ENCODE assay signal across 10 cellular contexts in the genomic region with DNA sequence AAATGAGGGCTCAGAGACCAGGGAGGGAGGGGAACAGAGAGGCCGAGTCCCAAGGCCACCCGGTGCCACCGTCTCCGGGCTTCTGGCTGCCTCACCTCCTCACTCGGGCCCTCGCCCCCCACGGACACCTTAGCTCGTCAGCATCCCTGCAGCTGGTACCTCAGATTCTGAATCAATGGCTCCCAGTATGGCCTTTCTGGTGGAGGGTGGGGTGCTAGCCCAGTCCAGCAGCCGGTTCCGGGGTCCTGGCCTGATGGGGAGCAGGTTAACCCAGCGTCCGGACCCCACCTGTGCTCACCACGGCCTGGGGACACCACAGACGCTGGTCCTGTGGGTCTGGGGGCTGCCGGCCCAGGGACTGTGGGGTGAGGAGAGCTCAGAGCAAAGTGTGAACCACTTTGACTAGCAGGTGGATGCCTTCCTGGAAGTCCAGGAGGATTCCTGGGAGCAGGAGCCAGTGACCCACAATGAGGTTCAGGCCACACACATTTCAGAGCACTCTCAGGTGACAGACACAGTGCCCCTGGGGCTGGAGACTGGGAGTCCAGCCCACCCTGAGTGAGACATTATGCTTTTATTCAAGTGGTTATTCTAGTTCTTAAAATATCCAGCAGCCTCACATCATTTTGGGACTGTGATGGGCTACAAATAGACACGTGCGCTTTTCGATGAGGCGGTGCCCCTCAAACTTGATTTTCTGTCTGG. TPM values are rescaled to one million over a fixed set of nuclear protein-coding genes. Genes with fewer than 3 reads are reported as not detected.
DNase-seq lines count a peak whose midpoint lies in the region; ATAC-seq and TF ChIP-seq lines count a peak whose summit lies in the region.
"Had no signal": no experiment of that assay in that cellular context is flagged by ENCODE, and none has a peak within 500 bp of the region (broad histone marks: within the 10 kb centered on the region; RNA-seq: fewer than 3 reads in every experiment).

No MANE protein-coding gene starts in this region.

- H3K9me3 Mint-ChIP-seq in stimulated activated naive CD8-positive, alpha-beta T cell treated with anti-CD3 and anti-CD28 coated beads, Interleukin-15, Interleukin-2, amounts not matched to agents 100 ng/mL and 50 ng/mL, for 24 hours = no peaks in the 10 kb centered on the region
- no peaks in the 10 kb centered on the region for H3K9me3 Mint-ChIP-seq in activated T-helper 17 cell treated with anti-CD3 and anti-CD28 coated beads, Interleukin-2, amount 50 U/mL, for 72 hours
- no peaks in the 10 kb centered on the region for H3K9me3 Mint-ChIP-seq in CD8-positive, alpha-beta memory T cell

- no peaks in the 10 kb centered on the region for H3K4me1 ChIP-seq in CD8-positive, alpha-beta memory T cell (ENCODE audit: insufficient read depth, low read length)
- H3K4me1 ChIP-seq in PC-3 (ENCODE audit: insufficient read depth, low read length) = no peaks in the 10 kb centered on the region

- POLR2A ChIA-PET in CD8-positive, alpha-beta memory T cell (lab: Charles Lee) = no interaction called here
- POLR2A ChIA-PET in PC-3 (lab: Charles Lee; ENCODE audit: unreplicated experiment) = no interaction called here

- H3K4me1 Mint-ChIP-seq in stimulated activated naive CD8-positive, alpha-beta T cell treated with anti-CD3 and anti-CD28 coated beads, Interleukin-15, Interleukin-2, amounts not matched to agents 100 ng/mL and 50 ng/mL, for 24 hours (ENCODE audit: low read depth) = peaks cover 84% of the 10 kb centered on the region
- peaks cover 25% of the 10 kb centered on the region for H3K4me1 Mint-ChIP-seq in activated T-helper 17 cell treated with anti-CD3 and anti-CD28 coated beads, Interleukin-2, amount 50 U/mL, for 72 hours
- peaks cover 5 to 33% (median 20%) of the 10 kb centered on the region in 3 donors for H3K4me1 Mint-ChIP-seq in CD8-positive, alpha-beta memory T cell

- TF ChIP-seq CTCF in PC-3 (conservative IDR thresholded peaks at IDR 0.05; ENCODE audit: low read depth, low read length) = no peak

- no peak overlapping the region for H3K27ac ChIP-seq in CD8-positive, alpha-beta memory T cell (ENCODE audit: low read depth, low read length)
- H3K27ac ChIP-seq in PC-3 (ENCODE audit: low read length) = no peak overlapping the region

- H3K36me3 Mint-ChIP-seq in stimulated activated naive CD8-positive, alpha-beta T cell treated with anti-CD3 and anti-CD28 coated beads, Interleukin-15, Interleukin-2, amounts not matched to agents 100 ng/mL and 50 ng/mL, for 24 hours (ENCODE audit: low read depth) = peaks cover 10% of the 10 kb centered on the region
- peaks cover 52% of the 10 kb centered on the region for H3K36me3 Mint-ChIP-seq in activated T-helper 17 cell treated with anti-CD3 and anti-CD28 coated beads, Interleukin-2, amount 50 U/mL, for 72 hours (ENCODE audit: low read depth)
- H3K36me3 Mint-ChIP-seq in CD8-positive, alpha-beta memory T cell = no peaks in the 10 kb centered on the region

- H3K4me3 Mint-ChIP-seq in stimulated activated naive CD8-positive, alpha-beta T cell treated with anti-CD3 and anti-CD28 coated beads, Interleukin-15, Interleukin-2, amounts not matched to agents 100 ng/mL and 50 ng/mL, for 24 hours = peak overlapping the region; percentile 76
- peak overlapping the region; percentile 62 for H3K4me3 Mint-ChIP-seq in activated T-helper 17 cell treated with anti-CD3 and anti-CD28 coated beads, Interleukin-2, amount 50 U/mL, for 72 hours
- H3K4me3 Mint-ChIP-seq in CD8-positive, alpha-beta memory T cell = peak overlapping the region in 3 of 7 donors; percentile 44 to 68 (median 66)

- ATAC-seq in stimulated activated naive CD8-positive, alpha-beta T cell treated with anti-CD3 and anti-CD28 coated beads, Interleukin-15, Interleukin-2, amounts not matched to agents 100 U/mL and 50 U/mL, for 24 hours = no peak
- no peak for ATAC-seq in activated T-helper 17 cell treated with anti-CD3 and anti-CD28 coated beads, Interleukin-2, amount 50 U/mL, for 72 hours (replicated peaks)
- ATAC-seq in HG03521 (IDR thresholded peaks at IDR 0.05; ENCODE audit: unreplicated experiment) (no peak), PC-3 (no peak)

- H3K27me3 ChIP-seq in CD8-positive, alpha-beta memory T cell (ENCODE audit: insufficient read depth, low read length, poor library complexity, severe bottlenecking) = peaks cover 12% of the 10 kb centered on the region
- H3K27me3 ChIP-seq in PC-3 (ENCODE audit: low read length) = no peaks in the 10 kb centered on the region

- no TSS peak for BruUV-seq in PC-3 (replicated peaks; lab: Mats Ljungman, UMichigan)

- no peaks in the 10 kb centered on the region for H3K79me2 ChIP-seq in PC-3 (ENCODE audit: low read length)

- intact Hi-C loops in PC-3 (cut with micrococcal nuclease) = no loop called here

- H4K20me1 ChIP-seq in PC-3 (ENCODE audit: low read length) = no peaks in the 10 kb centered on the region

- H3F3A ChIP-seq in PC-3 (ENCODE audit: low read length, unreplicated experiment) = no peaks in the 10 kb centered on the region

- no peaks in the 10 kb centered on the region for H3K9me2 ChIP-seq in PC-3 (replicated peaks; ENCODE audit: low read length)

- H3K9me3 ChIP-seq in CD8-positive, alpha-beta memory T cell (ENCODE audit: low read length) = no peaks in the 10 kb centered on the region
- no peaks in the 10 kb centered on the region; the same call in 1 of the 2 replicates for H3K9me3 ChIP-seq in PC-3 (ENCODE audit: low read length)

- H2AFZ ChIP-seq in PC-3 (ENCODE audit: low read length) = no peak overlapping the region

- H3K36me3 ChIP-seq in CD8-positive, alpha-beta memory T cell (ENCODE audit: insufficient read depth, low read length) = no peaks in the 10 kb centered on the region
- H3K36me3 ChIP-seq in PC-3 (ENCODE audit: low read depth, low read length) = no peaks in the 10 kb centered on the region

- no peak overlapping the region for H3K9ac ChIP-seq in PC-3 (ENCODE audit: low read length)

- DNase-seq in stimulated activated naive CD8-positive, alpha-beta T cell treated with anti-CD3 and anti-CD28 coated beads, Interleukin-15, Interleukin-2, amounts not matched to agents 100 U/mL and 50 U/mL, for 24 hours = no peak
- DNase-seq in mesenteric fat pad (ENCODE audit: low spot score) (peak; percentile 81), HuH-7 (ENCODE audit: low spot score) (no peak), PC-3 (no peak)
- no peak for DNase-seq in CD8-positive, alpha-beta memory T cell
- DNase-seq: DMS153; effector CD8-positive, alpha-beta T cell had no signal

- CTCF ChIA-PET in CD8-positive, alpha-beta memory T cell (lab: Charles Lee) = no interaction called here
- CTCF ChIA-PET in PC-3 (lab: Charles Lee) = interaction anchor here (0.5 kb wide), 1 partner anchor 9 kb away, joined by 4 read pairs; no protein-coding TSS in a partner anchor

- no peak overlapping the region for H3K4me3 ChIP-seq in CD8-positive, alpha-beta memory T cell (ENCODE audit: low read length)
- H3K4me3 ChIP-seq in PC-3 (ENCODE audit: low read length) = no peak overlapping the region

- H3K27me3 Mint-ChIP-seq in stimulated activated naive CD8-positive, alpha-beta T cell treated with anti-CD3 and anti-CD28 coated beads, Interleukin-15, Interleukin-2, amounts not matched to agents 100 ng/mL and 50 ng/mL, for 24 hours = no peaks in the 10 kb centered on the region
- no peaks in the 10 kb centered on the region for H3K27me3 Mint-ChIP-seq in activated T-helper 17 cell treated with anti-CD3 and anti-CD28 coated beads, Interleukin-2, amount 50 U/mL, for 72 hours
- H3K27me3 Mint-ChIP-seq in CD8-positive, alpha-beta memory T cell = peaks cover 11 to 17% of the 10 kb centered on the region in 2 donors

- no peak overlapping the region for H3K4me2 ChIP-seq in PC-3 (ENCODE audit: low read length)

- peak overlapping the region; percentile 98 for H3K27ac Mint-ChIP-seq in stimulated activated naive CD8-positive, alpha-beta T cell treated with anti-CD3 and anti-CD28 coated beads, Interleukin-15, Interleukin-2, amounts not matched to agents 100 ng/mL and 50 ng/mL, for 24 hours
- H3K27ac Mint-ChIP-seq in activated T-helper 17 cell treated with anti-CD3 and anti-CD28 coated beads, Interleukin-2, amount 50 U/mL, for 72 hours = peak overlapping the region; percentile 94
- peak overlapping the region in 3 of 8 donors; percentile 27 to 61 (median 30) for H3K27ac Mint-ChIP-seq in CD8-positive, alpha-beta memory T cell

RNA-seq across cellular contexts. Expression of a gene that starts 53.3 kb away (rescaled TPM):
- 10 to 100 TPM; 49.5 to 78.1 TPM for total RNA-seq in activated T-helper 17 cell treated with anti-CD3 and anti-CD28 coated beads, Interleukin-2, amount 50 U/mL, for 72 hours
- 4.5 TPM for total RNA-seq in mesenteric fat pad
- total RNA-seq in CD8-positive, alpha-beta memory T cell = 10 to 100 TPM; 31.7 to 38.2 TPM
- polyA plus RNA-seq in CD8-positive, alpha-beta memory T cell = not detected
- 1.6 and 1.9 TPM in 2 replicates for total RNA-seq in PC-3 (2014; rRNA removed)
